ENCODE assay signal across 16 cellular contexts in the genomic region with DNA sequence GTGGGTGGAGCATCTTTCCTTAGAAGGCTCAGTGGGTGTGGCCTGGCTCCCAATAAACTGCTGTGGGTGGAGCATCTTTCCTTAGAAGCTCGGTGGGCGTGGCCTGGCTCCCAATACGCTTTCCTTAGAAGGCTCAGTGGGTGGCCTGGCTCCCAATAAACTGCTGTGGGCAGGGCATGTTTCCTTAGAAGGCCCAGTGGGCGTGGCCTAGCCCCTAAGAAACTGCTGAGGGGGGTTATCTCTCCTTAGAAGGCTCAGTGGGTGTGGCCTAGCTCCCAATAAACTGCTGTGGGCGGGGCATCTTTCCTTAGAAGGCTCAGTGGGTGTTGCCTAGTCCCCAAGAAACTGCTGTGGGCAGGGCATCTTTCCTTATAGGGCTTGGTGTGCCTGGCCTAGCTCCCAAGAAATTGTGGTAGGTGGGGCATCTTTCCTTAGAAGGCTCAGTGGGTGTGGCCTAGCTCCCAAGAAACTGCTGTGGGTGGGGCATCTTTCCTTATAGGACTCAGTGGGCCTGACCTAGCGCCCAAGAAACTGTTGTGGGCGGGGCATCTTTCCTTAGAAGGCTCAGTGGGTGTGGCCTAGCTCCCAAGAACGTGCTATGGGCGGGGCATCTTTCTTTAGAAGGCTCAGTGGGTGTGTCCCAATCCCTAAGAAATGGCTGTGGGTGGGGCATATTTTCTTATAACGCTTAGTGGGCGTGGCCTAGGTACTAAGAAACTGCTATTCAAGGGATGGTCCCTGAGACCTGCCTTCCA. TPM values are rescaled to one million over a fixed set of nuclear protein-coding genes. Genes with fewer than 3 reads are reported as not detected.
DNase-seq lines count a peak whose midpoint lies in the region; ATAC-seq, FAIRE-seq and TF ChIP-seq lines count a peak whose summit lies in the region.
"Had no signal": no experiment of that assay in that cellular context is flagged by ENCODE, and none has a peak within 500 bp of the region (broad histone marks: within the 10 kb centered on the region; RNA-seq: fewer than 3 reads in every experiment).

No MANE protein-coding gene starts in this region.

- H3K4me3 Mint-ChIP-seq in memory B cell (no peak overlapping the region), mesothelial cell of epicardium (no peak overlapping the region)

- H3K27me3 Mint-ChIP-seq in memory B cell: no peaks in the 10 kb centered on the region
- H3K27me3 Mint-ChIP-seq in mesothelial cell of epicardium (ENCODE audit: low read depth): peaks cover 1% of the 10 kb centered on the region

- peak; percentile 30 for DNase-seq in DMS 273 (lab: John Stamatoyannopoulos, UW; ENCODE audit: unreplicated experiment)
- DNase-seq in DMS 273 treated with DMSO at 0.1 percent for 48 hours (lab: John Stamatoyannopoulos, UW): no peak
- peak; percentile 21 for DNase-seq in HT1080 (ENCODE audit: low read depth)
- peak; percentile 44 to 66 for DNase-seq in SJCRH30
- DNase-seq in memory B cell (ENCODE audit: low spot score in 2 of 2): no peak
- no peak for DNase-seq in H54 (ENCODE audit: insufficient read length, low spot score)
- DNase-seq in mesothelial cell of epicardium (ENCODE audit: low spot score in 2 of 2, unreplicated experiment in 2 of 2): no peak
- DNase-seq in AML-193 (lab: John Stamatoyannopoulos, UW): no peak
- DNase-seq: activated T-cell treated with anti-CD3 and anti-CD28 coated beads, Interleukin-2, amount 50 U/mL, for 1 hour; mammary epithelial cell; stimulated activated CD8-positive, alpha-beta memory T cell treated with anti-CD3 and anti-CD28 coated beads, Interleukin-4, amount 100 ng/mL, for 48 hours; trophoblast cell had no signal

- H3K27ac Mint-ChIP-seq in memory B cell (peak overlapping the region; percentile 20), mesothelial cell of epicardium (no peak overlapping the region)

- no peak for ATAC-seq in memory B cell (ENCODE audit: low read depth)

- peaks cover 22% of the 10 kb centered on the region for H3K4me1 ChIP-seq in SJCRH30

- H3K4me3 ChIP-seq in SJCRH30: no peak overlapping the region

- H3K36me3 Mint-ChIP-seq in memory B cell (peaks cover 45% of the 10 kb centered on the region), mesothelial cell of epicardium (no peaks in the 10 kb centered on the region)

- FAIRE-seq in H54 (lab: Jason Lieb, UNC): no peak
- FAIRE-seq: colon, RCC 7860, TTC549 had no signal

- no peak for TF ChIP-seq POLR2A in H54 (IDR thresholded peaks at IDR 0.05; ENCODE audit: low read depth, low read length)

- no peaks in the 10 kb centered on the region for H3K9me3 ChIP-seq in SJCRH30 (replicated peaks)

- H3K4me1 Mint-ChIP-seq in memory B cell (peaks cover 37% of the 10 kb centered on the region), mesothelial cell of epicardium (no peaks in the 10 kb centered on the region)

- H3K9me3 Mint-ChIP-seq in memory B cell: no peaks in the 10 kb centered on the region
- H3K9me3 Mint-ChIP-seq in mesothelial cell of epicardium: no peaks in the 10 kb centered on the region

- no peaks in the 10 kb centered on the region for H3K36me3 ChIP-seq in SJCRH30

- H3K27ac ChIP-seq in SJCRH30: no peak overlapping the region

- 0 out of 2 replicates have a peak, but pooled peaks cover 3% of the 10 kb centered on the region for H3K27me3 ChIP-seq in SJCRH30

- TF ChIP-seq CTCF in mesothelial cell of epicardium (IDR thresholded peaks at IDR 0.05; ENCODE audit: unreplicated experiment): no peak

RNA-seq across cellular contexts. Expression of gene HSH2D, which starts 10.3 kb away (rescaled TPM):
- total RNA-seq in HT1080 (2014; rRNA removed; shearing (Covaris generic)): not detected in 2 replicates
- polyA plus RNA-seq in HT1080 (2015; cell fraction: cytosol; rRNA removed): 0.03 TPM in 1 of 2 replicates, not detected in the other
- polyA plus RNA-seq in HT1080 (2015; cell fraction: nucleus; rRNA removed): 0.27 TPM in 1 of 2 replicates, not detected in the other
- 0.23 and 0.42 TPM in 2 replicates for total RNA-seq in SJCRH30 (2014; rRNA removed; shearing (Covaris generic))
- total RNA-seq in mesothelial cell of epicardium: 0.27 to 0.38 TPM (median 0.32 TPM) in 3 replicates

RNA-seq across cellular contexts. Expression of gene CIB3, which starts 19.6 kb away (rescaled TPM):
- not detected in 2 replicates for total RNA-seq in HT1080 (2014; rRNA removed; shearing (Covaris generic))
- not detected in 2 replicates for polyA plus RNA-seq in HT1080 (2015; cell fraction: cytosol; rRNA removed)
- polyA plus RNA-seq in HT1080 (2015; cell fraction: nucleus; rRNA removed): not detected in 2 replicates
- not detected in 2 replicates for total RNA-seq in SJCRH30 (2014; rRNA removed; shearing (Covaris generic))
- not detected in 3 replicates for total RNA-seq in mesothelial cell of epicardium
- total RNA-seq: mammary epithelial cell, posterior vena cava had no signal
- polyA plus RNA-seq: mammary epithelial cell had no signal

RNA-seq across cellular contexts. Expression of gene FAM32A, which starts 31.5 kb away (rescaled TPM):
- total RNA-seq in HT1080 (2014; rRNA removed; shearing (Covaris generic)): 179 TPM in 2 replicates
- polyA plus RNA-seq in HT1080 (2015; cell fraction: cytosol; rRNA removed): 131 and 136 TPM in 2 replicates
- polyA plus RNA-seq in HT1080 (2015; cell fraction: nucleus; rRNA removed): 66.6 and 71.6 TPM in 2 replicates
- total RNA-seq in SJCRH30 (2014; rRNA removed; shearing (Covaris generic)): 124 and 130 TPM in 2 replicates
- 88.1 to 90.3 TPM (median 88.9 TPM) in 3 replicates for total RNA-seq in mesothelial cell of epicardium

RNA-seq across cellular contexts. Expression of gene RAB8A, which starts 42.1 kb away (rescaled TPM):
- 59.0 and 79.1 TPM in 2 replicates for total RNA-seq in HT1080 (2014; rRNA removed; shearing (Covaris generic))
- polyA plus RNA-seq in HT1080 (2015; cell fraction: cytosol; rRNA removed): 60.3 and 62.9 TPM in 2 replicates
- 50.3 and 52.5 TPM in 2 replicates for polyA plus RNA-seq in HT1080 (2015; cell fraction: nucleus; rRNA removed)
- total RNA-seq in SJCRH30 (2014; rRNA removed; shearing (Covaris generic)): 102 and 104 TPM in 2 replicates
- 65.6 to 70.3 TPM (median 69.4 TPM) in 3 replicates for total RNA-seq in mesothelial cell of epicardium

RNA-seq across cellular contexts. Expression of gene AP1M1, which starts 44.0 kb away (rescaled TPM):
- total RNA-seq in HT1080 (2014; rRNA removed; shearing (Covaris generic)): 137 and 138 TPM in 2 replicates
- polyA plus RNA-seq in HT1080 (2015; cell fraction: cytosol; rRNA removed): 132 and 135 TPM in 2 replicates
- 141 and 163 TPM in 2 replicates for polyA plus RNA-seq in HT1080 (2015; cell fraction: nucleus; rRNA removed)
- total RNA-seq in SJCRH30 (2014; rRNA removed; shearing (Covaris generic)): 102 and 104 TPM in 2 replicates
- 48.4 to 53.9 TPM (median 49.4 TPM) in 3 replicates for total RNA-seq in mesothelial cell of epicardium

Comparison
In these comparisons a context has a peak if more than half of its experiments do, and no peak if none do; other contexts are left out.
1. DNase-seq: peak in DMS 273 (single experiment), HT1080 (single experiment) and SJCRH30 (2 of 2); none in DMS 273 treated with DMSO at 0.1 percent for 48 hours (single experiment), memory B cell (0 of 2), H54 (single experiment), mesothelial cell of epicardium (0 of 2) and AML-193 (0 of 2).